In the genomic region with DNA sequence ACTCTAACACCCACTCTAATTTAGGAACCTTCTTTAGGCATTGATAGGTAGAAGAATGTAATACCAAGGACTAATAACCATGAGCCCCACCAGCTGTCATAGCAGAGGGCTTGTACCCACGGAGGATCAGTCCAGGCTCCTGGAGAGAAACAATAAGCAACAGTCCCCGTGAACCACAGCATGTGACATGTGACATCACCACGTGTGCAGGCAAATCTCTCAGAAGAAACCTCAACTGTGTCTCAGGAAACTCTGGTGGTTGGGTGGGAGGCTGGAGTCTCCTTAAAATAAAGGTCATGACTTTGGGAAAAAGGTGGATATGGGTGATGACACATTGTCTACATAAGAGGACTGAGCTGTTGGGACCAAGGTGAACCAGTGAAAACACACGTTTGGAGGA, we compare ENCODE assay signal across 25 cellular contexts.
"Had no signal": no experiment of that assay in that cellular context is flagged by ENCODE, and none has a peak within 500 bp of the region (broad histone marks: within the 10 kb centered on the region; RNA-seq: fewer than 3 reads in every experiment).

No MANE protein-coding gene starts in this region.

- H3K4me1 Mint-ChIP-seq: stimulated activated naive B cell treated with anti-CD40 and anti-IgM and Interleukin-4, amounts not matched to agents 10 μg/mL and 1 μg/mL and 100 μg/mL, for 72 hours had no signal

- H3K4me3 ChIP-seq: dorsolateral prefrontal cortex, heart right ventricle, lung, psoas muscle, testis, tibial nerve, upper lobe of right lung had no signal

- FAIRE-seq: endometrium, frontal cortex, keratinocyte had no signal

- H3K4me3 Mint-ChIP-seq: naive thymus-derived CD4-positive, alpha-beta T cell; nephron progenitor cell; stimulated activated naive B cell treated with anti-CD40 and anti-IgM and Interleukin-4, amounts not matched to agents 10 μg/mL and 1 μg/mL and 100 μg/mL, for 72 hours; stimulated activated naive CD8-positive, alpha-beta T cell treated with anti-CD3 and anti-CD28 coated beads, Interleukin-15, amount 100 ng/mL, for 72 hours had no signal

- H3K9me3 Mint-ChIP-seq: stimulated activated naive B cell treated with anti-CD40 and anti-IgM and Interleukin-4, amounts not matched to agents 10 μg/mL and 1 μg/mL and 100 μg/mL, for 72 hours; stimulated activated naive CD8-positive, alpha-beta T cell treated with anti-CD3 and anti-CD28 coated beads, Interleukin-15, amount 100 ng/mL, for 72 hours had no signal

- H3K4me1 ChIP-seq: heart right ventricle, parathyroid adenoma, psoas muscle, testis, tibial nerve, upper lobe of right lung had no signal

- H3K9ac ChIP-seq: parathyroid adenoma had no signal

- H3K79me2 ChIP-seq: parathyroid adenoma had no signal

- H2AFZ ChIP-seq: parathyroid adenoma had no signal

- H3K36me3 Mint-ChIP-seq: naive thymus-derived CD4-positive, alpha-beta T cell; stimulated activated naive B cell treated with anti-CD40 and anti-IgM and Interleukin-4, amounts not matched to agents 10 μg/mL and 1 μg/mL and 100 μg/mL, for 72 hours had no signal

- H3K9me3 ChIP-seq: heart right ventricle, psoas muscle, testis, tibial nerve, upper lobe of right lung had no signal

- ATAC-seq: esophagus mucosa; heart right ventricle; left cardiac atrium; left ventricle myocardium superior; naive thymus-derived CD4-positive, alpha-beta T cell; psoas muscle; sciatic nerve; stimulated activated naive B cell treated with anti-CD40 and anti-IgM and Interleukin-4, amounts not matched to agents 10 μg/mL and 1 μg/mL and 100 μg/mL, for 72 hours; stimulated activated naive CD8-positive, alpha-beta T cell treated with anti-CD3 and anti-CD28 coated beads, Interleukin-15, amount 100 ng/mL, for 72 hours; upper lobe of right lung had no signal

- H3K27ac ChIP-seq: dorsolateral prefrontal cortex, heart right ventricle, parathyroid adenoma, psoas muscle, testis, tibial nerve, upper lobe of right lung had no signal

- H3K36me3 ChIP-seq: heart right ventricle, tibial nerve, upper lobe of right lung had no signal

- DNase-seq: cortex of kidney; dorsolateral prefrontal cortex; effector CD8-positive, alpha-beta T cell; heart right ventricle; left cardiac atrium; left ventricle myocardium superior; mesenchymal stem cell; naive thymus-derived CD4-positive, alpha-beta T cell; nephron progenitor cell; psoas muscle; retina; stimulated activated CD4-positive, alpha-beta T cell treated with anti-CD3 and anti-CD28 coated beads, Interleukin-2, amount 100 ng/mL, for 24 hours; stimulated activated CD4-positive, alpha-beta T cell treated with anti-CD3 and anti-CD28 coated beads, Interleukin-4, amount 100 ng/mL, for 4 hours; stimulated activated naive B cell treated with anti-CD40 and anti-IgM and Interleukin-4, amounts not matched to agents 10 μg/mL and 1 μg/mL and 100 μg/mL, for 72 hours; stimulated activated naive CD8-positive, alpha-beta T cell treated with anti-CD3 and anti-CD28 coated beads, Interleukin-15, amount 100 ng/mL, for 72 hours; testis; upper lobe of right lung had no signal

- H3K27me3 ChIP-seq: dorsolateral prefrontal cortex, heart right ventricle, testis, tibial nerve, upper lobe of right lung had no signal

- H3K27ac Mint-ChIP-seq: naive thymus-derived CD4-positive, alpha-beta T cell; nephron progenitor cell; stimulated activated naive B cell treated with anti-CD40 and anti-IgM and Interleukin-4, amounts not matched to agents 10 μg/mL and 1 μg/mL and 100 μg/mL, for 72 hours had no signal
